In the genomic region with DNA sequence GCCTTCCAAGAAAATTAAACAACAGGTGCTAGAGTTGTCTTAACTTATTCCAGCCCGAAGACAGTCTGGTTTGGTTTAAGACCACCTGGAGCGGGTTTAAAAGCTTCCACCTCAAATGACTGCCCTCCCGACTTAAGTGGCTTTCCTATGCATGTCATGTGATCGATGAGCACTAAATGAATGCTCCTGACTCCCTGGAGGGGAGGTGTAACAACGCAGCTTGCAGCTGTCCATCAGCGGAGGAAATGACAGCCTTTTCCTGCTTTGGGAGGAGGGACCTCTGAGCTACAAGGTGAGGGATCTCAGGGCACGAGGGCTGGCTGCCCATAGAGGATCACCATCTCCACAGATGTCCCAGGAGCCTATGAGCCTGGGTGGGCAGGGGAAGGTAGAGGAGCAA, we compare ENCODE assay signal across 1 cellular context.
TF ChIP-seq lines count a peak whose summit lies in the region.

No MANE protein-coding gene starts in this region.

TF ChIP-seq in K562, 482 proteins besides CTCF, POLR2A, EP300 and RAD21 (continued from another document):
- TF ChIP-seq, protein P1, sequence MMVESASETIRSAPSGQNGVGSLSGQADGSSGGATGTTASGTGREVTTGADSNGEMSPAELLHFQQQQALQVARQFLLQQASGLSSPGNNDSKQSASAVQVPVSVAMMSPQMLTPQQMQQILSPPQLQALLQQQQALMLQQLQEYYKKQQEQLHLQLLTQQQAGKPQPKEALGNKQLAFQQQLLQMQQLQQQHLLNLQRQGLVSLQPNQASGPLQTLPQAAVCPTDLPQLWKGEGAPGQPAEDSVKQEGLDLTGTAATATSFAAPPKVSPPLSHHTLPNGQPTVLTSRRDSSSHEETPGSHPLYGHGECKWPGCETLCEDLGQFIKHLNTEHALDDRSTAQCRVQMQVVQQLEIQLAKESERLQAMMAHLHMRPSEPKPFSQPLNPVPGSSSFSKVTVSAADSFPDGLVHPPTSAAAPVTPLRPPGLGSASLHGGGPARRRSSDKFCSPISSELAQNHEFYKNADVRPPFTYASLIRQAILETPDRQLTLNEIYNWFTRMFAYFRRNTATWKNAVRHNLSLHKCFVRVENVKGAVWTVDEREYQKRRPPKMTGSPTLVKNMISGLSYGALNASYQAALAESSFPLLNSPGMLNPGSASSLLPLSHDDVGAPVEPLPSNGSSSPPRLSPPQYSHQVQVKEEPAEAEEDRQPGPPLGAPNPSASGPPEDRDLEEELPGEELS (CRISPR knock-in tag; IDR thresholded peaks at IDR 0.05; ENCODE audit: borderline replicate concordance): no peak
- TF ChIP-seq ZNF586 (CRISPR knock-in tag; conservative IDR thresholded peaks at IDR 0.05): no peak
- peak; percentile 90 for TF ChIP-seq TFE3 (CRISPR knock-in tag; IDR thresholded peaks at IDR 0.05)
- TF ChIP-seq, protein P2, sequence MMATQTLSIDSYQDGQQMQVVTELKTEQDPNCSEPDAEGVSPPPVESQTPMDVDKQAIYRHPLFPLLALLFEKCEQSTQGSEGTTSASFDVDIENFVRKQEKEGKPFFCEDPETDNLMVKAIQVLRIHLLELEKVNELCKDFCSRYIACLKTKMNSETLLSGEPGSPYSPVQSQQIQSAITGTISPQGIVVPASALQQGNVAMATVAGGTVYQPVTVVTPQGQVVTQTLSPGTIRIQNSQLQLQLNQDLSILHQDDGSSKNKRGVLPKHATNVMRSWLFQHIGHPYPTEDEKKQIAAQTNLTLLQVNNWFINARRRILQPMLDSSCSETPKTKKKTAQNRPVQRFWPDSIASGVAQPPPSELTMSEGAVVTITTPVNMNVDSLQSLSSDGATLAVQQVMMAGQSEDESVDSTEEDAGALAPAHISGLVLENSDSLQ (IDR thresholded peaks at IDR 0.05): peak; percentile 55
- TF ChIP-seq, protein P3, sequence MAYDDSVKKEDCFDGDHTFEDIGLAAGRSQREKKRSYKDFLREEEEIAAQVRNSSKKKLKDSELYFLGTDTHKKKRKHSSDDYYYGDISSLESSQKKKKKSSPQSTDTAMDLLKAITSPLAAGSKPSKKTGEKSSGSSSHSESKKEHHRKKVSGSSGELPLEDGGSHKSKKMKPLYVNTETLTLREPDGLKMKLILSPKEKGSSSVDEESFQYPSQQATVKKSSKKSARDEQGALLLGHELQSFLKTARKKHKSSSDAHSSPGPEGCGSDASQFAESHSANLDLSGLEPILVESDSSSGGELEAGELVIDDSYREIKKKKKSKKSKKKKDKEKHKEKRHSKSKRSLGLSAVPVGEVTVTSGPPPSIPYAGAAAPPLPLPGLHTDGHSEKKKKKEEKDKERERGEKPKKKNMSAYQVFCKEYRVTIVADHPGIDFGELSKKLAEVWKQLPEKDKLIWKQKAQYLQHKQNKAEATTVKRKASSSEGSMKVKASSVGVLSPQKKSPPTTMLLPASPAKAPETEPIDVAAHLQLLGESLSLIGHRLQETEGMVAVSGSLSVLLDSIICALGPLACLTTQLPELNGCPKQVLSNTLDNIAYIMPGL (CRISPR knock-in tag; IDR thresholded peaks at IDR 0.05): no peak
- no peak for TF ChIP-seq PML (IDR thresholded peaks at IDR 0.05; ENCODE audit: low read length)
- no peak for TF ChIP-seq ZNF23 (CRISPR knock-in tag; IDR thresholded peaks at IDR 0.05)
- TF ChIP-seq MBD1 (CRISPR knock-in tag; IDR thresholded peaks at IDR 0.05): no peak
- no peak for TF ChIP-seq DNMT1 (IDR thresholded peaks at IDR 0.05)
- TF ChIP-seq ZNF609 (CRISPR knock-in tag; IDR thresholded peaks at IDR 0.05; ENCODE audit: borderline replicate concordance): no peak
- TF ChIP-seq CTCFL (IDR thresholded peaks at IDR 0.05; ENCODE audit: borderline replicate concordance, insufficient read depth, low read depth, low read length, poor library complexity, severe bottlenecking): no peak
- no peak for TF ChIP-seq SMAD3 (CRISPR knock-in tag; conservative IDR thresholded peaks at IDR 0.05)
- TF ChIP-seq, protein P4, sequence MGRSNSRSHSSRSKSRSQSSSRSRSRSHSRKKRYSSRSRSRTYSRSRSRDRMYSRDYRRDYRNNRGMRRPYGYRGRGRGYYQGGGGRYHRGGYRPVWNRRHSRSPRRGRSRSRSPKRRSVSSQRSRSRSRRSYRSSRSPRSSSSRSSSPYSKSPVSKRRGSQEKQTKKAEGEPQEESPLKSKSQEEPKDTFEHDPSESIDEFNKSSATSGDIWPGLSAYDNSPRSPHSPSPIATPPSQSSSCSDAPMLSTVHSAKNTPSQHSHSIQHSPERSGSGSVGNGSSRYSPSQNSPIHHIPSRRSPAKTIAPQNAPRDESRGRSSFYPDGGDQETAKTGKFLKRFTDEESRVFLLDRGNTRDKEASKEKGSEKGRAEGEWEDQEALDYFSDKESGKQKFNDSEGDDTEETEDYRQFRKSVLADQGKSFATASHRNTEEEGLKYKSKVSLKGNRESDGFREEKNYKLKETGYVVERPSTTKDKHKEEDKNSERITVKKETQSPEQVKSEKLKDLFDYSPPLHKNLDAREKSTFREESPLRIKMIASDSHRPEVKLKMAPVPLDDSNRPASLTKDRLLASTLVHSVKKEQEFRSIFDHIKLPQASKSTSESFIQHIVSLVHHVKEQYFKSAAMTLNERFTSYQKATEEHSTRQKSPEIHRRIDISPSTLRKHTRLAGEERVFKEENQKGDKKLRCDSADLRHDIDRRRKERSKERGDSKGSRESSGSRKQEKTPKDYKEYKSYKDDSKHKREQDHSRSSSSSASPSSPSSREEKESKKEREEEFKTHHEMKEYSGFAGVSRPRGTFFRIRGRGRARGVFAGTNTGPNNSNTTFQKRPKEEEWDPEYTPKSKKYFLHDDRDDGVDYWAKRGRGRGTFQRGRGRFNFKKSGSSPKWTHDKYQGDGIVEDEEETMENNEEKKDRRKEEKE (IDR thresholded peaks at IDR 0.05; ENCODE audit: borderline replicate concordance in 1 of 2, control insufficient read depth in 1 of 2, low read depth in 2 of 2, low read length in 1 of 2): no peak
